In the genomic region with DNA sequence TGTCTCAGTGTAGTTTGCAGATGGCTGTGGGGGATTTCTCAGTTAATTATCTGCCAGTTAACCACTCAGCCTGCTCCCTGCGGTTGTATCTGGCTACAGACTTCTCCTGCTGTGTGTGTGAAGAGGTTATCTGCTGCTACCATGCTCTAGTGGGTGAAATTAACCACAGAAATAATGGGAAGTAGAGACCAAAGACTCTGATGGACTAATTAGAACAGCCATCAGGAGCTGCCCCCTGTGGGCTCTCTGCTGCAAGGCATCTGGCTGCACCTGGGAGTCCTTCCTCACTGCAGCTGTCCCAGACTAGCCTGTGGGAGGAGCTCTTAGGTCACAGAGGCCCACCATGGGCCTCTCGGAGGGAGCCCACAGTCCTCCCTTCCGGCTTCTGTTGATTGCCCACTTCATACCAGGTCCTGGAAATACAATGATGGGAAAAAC, we compare ENCODE assay signal across 9 cellular contexts.
DNase-seq lines count a peak whose midpoint lies in the region; ATAC-seq and TF ChIP-seq lines count a peak whose summit lies in the region.
"Had no signal": no experiment of that assay in that cellular context is flagged by ENCODE, and none has a peak within 500 bp of the region (broad histone marks: within the 10 kb centered on the region; RNA-seq: fewer than 3 reads in every experiment).

No MANE protein-coding gene starts in this region.

- peaks cover 0 to 10% (median 0%) of the 10 kb centered on the region in 9 donors for H3K9me3 Mint-ChIP-seq in naive thymus-derived CD8-positive, alpha-beta T cell
- H3K9me3 Mint-ChIP-seq: central memory CD8-positive, alpha-beta T cell had no signal

- POLR2A ChIA-PET in naive thymus-derived CD8-positive, alpha-beta T cell (lab: Charles Lee): no interaction called here

- peak overlapping the region in 5 of 59 donors; percentile 2 to 61 (median 24) for H3K27ac ChIP-seq in dorsolateral prefrontal cortex

- no peaks in the 10 kb centered on the region for H3K4me1 Mint-ChIP-seq in naive thymus-derived CD8-positive, alpha-beta T cell
- H3K4me1 Mint-ChIP-seq: central memory CD8-positive, alpha-beta T cell had no signal

- no peak overlapping the region for H3K4me3 Mint-ChIP-seq in naive thymus-derived CD8-positive, alpha-beta T cell
- H3K4me3 Mint-ChIP-seq: central memory CD8-positive, alpha-beta T cell had no signal

- H3K4me3 ChIP-seq in dorsolateral prefrontal cortex: no peak overlapping the region

- DNase-seq in COLO668 (lab: John Stamatoyannopoulos, UW; ENCODE audit: unreplicated experiment): peak; percentile 15
- peak; percentile 14 to 39 for DNase-seq in NCI-H1930 (lab: John Stamatoyannopoulos, UW)
- DNase-seq in dorsolateral prefrontal cortex: peak in 1 of 10 donors; percentile 64
- DNase-seq in stimulated activated naive CD4-positive, alpha-beta T cell treated with Interleukin-2 at 50 U/mL for 16 hours (lab: John Stamatoyannopoulos, UW): no peak
- DNase-seq in naive thymus-derived CD8-positive, alpha-beta T cell: no peak
- no peak for DNase-seq in NCI-H510A treated with DMSO at 0.1 percent for 48 hours (lab: John Stamatoyannopoulos, UW)

- H3K27me3 Mint-ChIP-seq in naive thymus-derived CD8-positive, alpha-beta T cell: peaks cover 0 to under 1% (median 0%) of the 10 kb centered on the region in 5 donors

- H3K36me3 Mint-ChIP-seq in naive thymus-derived CD8-positive, alpha-beta T cell: no peaks in the 10 kb centered on the region

- intact Hi-C loops in dorsolateral prefrontal cortex (cut with DNase I): loop anchor here in 1 of 2 donors (5.0 kb wide), 1 partner anchor 52 kb away; no protein-coding TSS in a partner anchor

- ATAC-seq in GM21737 (IDR thresholded peaks at IDR 0.05; ENCODE audit: unreplicated experiment) (peak; percentile 52), HG03439 (IDR thresholded peaks at IDR 0.05; ENCODE audit: unreplicated experiment) (no peak)
- ATAC-seq in naive thymus-derived CD8-positive, alpha-beta T cell: no peak

- TF ChIP-seq CTCF in dorsolateral prefrontal cortex (IDR thresholded peaks at IDR 0.05 in 54 of 56, conservative IDR thresholded peaks at IDR 0.05 in 2 of 56; ENCODE audit: low read depth in 1 of 56, partially characterized antibody in 56 of 56): peak in 44 of 56 donors; percentile 8 to 66 (median 36)

- H3K27me3 ChIP-seq in dorsolateral prefrontal cortex: no peaks in the 10 kb centered on the region

- H3K27ac Mint-ChIP-seq in naive thymus-derived CD8-positive, alpha-beta T cell: no peak overlapping the region

Comparison
In these comparisons a context has a peak if more than half of its experiments do, and no peak if none do; other contexts are left out.
1. DNase-seq: peak in COLO668 (single experiment) and NCI-H1930 (2 of 2); none in stimulated activated naive CD4-positive, alpha-beta T cell treated with Interleukin-2 at 50 U/mL for 16 hours (single experiment), naive thymus-derived CD8-positive, alpha-beta T cell (0 of 10) and NCI-H510A treated with DMSO at 0.1 percent for 48 hours (single experiment).